ENCODE assay signal across 1 cellular context in the genomic region with DNA sequence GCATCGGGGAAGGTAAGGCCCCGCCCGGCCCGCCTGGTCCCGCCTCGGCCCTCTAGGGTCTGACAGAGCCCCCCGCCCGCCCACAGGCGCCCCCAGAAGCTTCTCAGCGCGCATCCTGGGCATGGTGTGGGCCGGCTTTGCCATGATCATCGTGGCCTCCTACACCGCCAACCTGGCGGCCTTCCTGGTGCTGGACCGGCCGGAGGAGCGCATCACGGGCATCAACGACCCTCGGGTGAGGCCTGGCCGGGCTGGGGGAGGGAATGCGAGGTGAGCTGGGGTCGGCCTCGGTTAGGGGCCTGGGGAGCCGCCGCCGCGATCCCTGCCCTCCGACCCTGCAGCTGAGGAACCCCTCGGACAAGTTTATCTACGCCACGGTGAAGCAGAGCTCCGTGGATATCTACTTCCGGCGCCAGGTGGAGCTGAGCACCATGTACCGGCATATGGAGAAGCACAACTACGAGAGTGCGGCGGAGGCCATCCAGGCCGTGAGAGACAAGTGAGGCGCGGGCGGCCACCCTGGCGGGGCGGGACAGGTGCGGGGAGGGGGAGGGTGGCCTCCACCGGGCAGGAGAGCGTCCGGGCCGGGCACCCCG.
TF ChIP-seq lines count a peak whose summit lies in the region.

No MANE protein-coding gene starts in this region.

TF ChIP-seq in GM12878, 131 proteins besides CTCF, POLR2A, EP300 and RAD21:
- no peak for TF ChIP-seq BACH1 (IDR thresholded peaks at IDR 0.05; ENCODE audit: borderline replicate concordance)
- TF ChIP-seq RELA (IDR thresholded peaks at IDR 0.05; ENCODE audit: borderline replicate concordance, partially characterized antibody), result no peak
- TF ChIP-seq ZNF217 (IDR thresholded peaks at IDR 0.05), result no peak
- TF ChIP-seq, protein P1, sequence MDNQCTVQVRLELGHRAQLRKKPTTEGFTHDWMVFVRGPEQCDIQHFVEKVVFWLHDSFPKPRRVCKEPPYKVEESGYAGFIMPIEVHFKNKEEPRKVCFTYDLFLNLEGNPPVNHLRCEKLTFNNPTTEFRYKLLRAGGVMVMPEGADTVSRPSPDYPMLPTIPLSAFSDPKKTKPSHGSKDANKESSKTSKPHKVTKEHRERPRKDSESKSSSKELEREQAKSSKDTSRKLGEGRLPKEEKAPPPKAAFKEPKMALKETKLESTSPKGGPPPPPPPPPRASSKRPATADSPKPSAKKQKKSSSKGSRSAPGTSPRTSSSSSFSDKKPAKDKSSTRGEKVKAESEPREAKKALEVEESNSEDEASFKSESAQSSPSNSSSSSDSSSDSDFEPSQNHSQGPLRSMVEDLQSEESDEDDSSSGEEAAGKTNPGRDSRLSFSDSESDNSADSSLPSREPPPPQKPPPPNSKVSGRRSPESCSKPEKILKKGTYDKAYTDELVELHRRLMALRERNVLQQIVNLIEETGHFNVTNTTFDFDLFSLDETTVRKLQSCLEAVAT (IDR thresholded peaks at IDR 0.05), result no peak
- no peak for TF ChIP-seq ZNF384 (IDR thresholded peaks at IDR 0.05; ENCODE audit: borderline replicate concordance, low read depth, low read length)
- TF ChIP-seq, protein P2, sequence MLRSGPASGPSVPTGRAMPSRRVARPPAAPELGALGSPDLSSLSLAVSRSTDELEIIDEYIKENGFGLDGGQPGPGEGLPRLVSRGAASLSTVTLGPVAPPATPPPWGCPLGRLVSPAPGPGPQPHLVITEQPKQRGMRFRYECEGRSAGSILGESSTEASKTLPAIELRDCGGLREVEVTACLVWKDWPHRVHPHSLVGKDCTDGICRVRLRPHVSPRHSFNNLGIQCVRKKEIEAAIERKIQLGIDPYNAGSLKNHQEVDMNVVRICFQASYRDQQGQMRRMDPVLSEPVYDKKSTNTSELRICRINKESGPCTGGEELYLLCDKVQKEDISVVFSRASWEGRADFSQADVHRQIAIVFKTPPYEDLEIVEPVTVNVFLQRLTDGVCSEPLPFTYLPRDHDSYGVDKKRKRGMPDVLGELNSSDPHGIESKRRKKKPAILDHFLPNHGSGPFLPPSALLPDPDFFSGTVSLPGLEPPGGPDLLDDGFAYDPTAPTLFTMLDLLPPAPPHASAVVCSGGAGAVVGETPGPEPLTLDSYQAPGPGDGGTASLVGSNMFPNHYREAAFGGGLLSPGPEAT (IDR thresholded peaks at IDR 0.05; ENCODE audit: low read depth), result no peak
- TF ChIP-seq SMAD1 (IDR thresholded peaks at IDR 0.05; ENCODE audit: low read depth, partially characterized antibody), result no peak
- TF ChIP-seq HCFC1 (IDR thresholded peaks at IDR 0.05; ENCODE audit: low read length), result no peak
- no peak for TF ChIP-seq TAF1 (IDR thresholded peaks at IDR 0.05; ENCODE audit: borderline replicate concordance, low read depth, low read length)
- TF ChIP-seq, protein P3, sequence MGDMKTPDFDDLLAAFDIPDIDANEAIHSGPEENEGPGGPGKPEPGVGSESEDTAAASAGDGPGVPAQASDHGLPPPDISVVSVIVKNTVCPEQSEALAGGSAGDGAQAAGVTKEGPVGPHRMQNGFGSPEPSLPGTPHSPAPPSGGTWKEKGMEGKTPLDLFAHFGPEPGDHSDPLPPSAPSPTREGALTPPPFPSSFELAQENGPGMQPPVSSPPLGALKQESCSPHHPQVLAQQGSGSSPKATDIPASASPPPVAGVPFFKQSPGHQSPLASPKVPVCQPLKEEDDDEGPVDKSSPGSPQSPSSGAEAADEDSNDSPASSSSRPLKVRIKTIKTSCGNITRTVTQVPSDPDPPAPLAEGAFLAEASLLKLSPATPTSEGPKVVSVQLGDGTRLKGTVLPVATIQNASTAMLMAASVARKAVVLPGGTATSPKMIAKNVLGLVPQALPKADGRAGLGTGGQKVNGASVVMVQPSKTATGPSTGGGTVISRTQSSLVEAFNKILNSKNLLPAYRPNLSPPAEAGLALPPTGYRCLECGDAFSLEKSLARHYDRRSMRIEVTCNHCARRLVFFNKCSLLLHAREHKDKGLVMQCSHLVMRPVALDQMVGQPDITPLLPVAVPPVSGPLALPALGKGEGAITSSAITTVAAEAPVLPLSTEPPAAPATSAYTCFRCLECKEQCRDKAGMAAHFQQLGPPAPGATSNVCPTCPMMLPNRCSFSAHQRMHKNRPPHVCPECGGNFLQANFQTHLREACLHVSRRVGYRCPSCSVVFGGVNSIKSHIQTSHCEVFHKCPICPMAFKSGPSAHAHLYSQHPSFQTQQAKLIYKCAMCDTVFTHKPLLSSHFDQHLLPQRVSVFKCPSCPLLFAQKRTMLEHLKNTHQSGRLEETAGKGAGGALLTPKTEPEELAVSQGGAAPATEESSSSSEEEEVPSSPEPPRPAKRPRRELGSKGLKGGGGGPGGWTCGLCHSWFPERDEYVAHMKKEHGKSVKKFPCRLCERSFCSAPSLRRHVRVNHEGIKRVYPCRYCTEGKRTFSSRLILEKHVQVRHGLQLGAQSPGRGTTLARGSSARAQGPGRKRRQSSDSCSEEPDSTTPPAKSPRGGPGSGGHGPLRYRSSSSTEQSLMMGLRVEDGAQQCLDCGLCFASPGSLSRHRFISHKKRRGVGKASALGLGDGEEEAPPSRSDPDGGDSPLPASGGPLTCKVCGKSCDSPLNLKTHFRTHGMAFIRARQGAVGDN (IDR thresholded peaks at IDR 0.05), result no peak
TF ChIP-seq in GM12878: peak in this region for 0.
